In genomic region chr16:24919536-24919935, GRCh38 we compare ENCODE assay signal across 24 cellular contexts.
"Had no signal": no experiment of that assay in that cellular context is flagged by ENCODE, and none has a peak within 500 bp of the region (broad histone marks: within the 10 kb centered on the region; RNA-seq: fewer than 3 reads in every experiment).

No MANE protein-coding gene starts in this region.

- DNase-seq: activated CD4-positive, alpha-beta T cell treated with anti-CD3 and anti-CD28 coated beads, Interleukin-2, amount 50 U/mL, for 48 hours; activated effector memory CD4-positive, alpha-beta T cell treated with Interleukin-2 at 50 U/mL for 16 hours; activated naive CD4-positive, alpha-beta T cell treated with anti-CD3 and anti-CD28 coated beads, Interleukin-2, amount 10 ng/mL, durations not matched to agents 7 days and 5 days; activated naive CD8-positive, alpha-beta T cell treated with anti-CD3 and anti-CD28 coated beads, Interleukin-2, amount 50 U/mL, for 24 hours; activated T-cell treated with anti-CD3 and anti-CD28 coated beads, Interleukin-2, amount 50 U/mL, for 72 hours; body of pancreas; effector CD4-positive, alpha-beta T cell; foreskin keratinocyte; kidney glomerular epithelial cell; left lung; natural killer cell; stimulated activated CD4-positive, alpha-beta T cell treated with anti-CD3 and anti-CD28 coated beads, Interleukin-4, amount 100 ng/mL, for 24 hours; stimulated activated naive CD4-positive, alpha-beta T cell treated with Interleukin-2 at 50 U/mL for 16 hours; WERI-Rb-1 had no signal

- H3K4me1 ChIP-seq: body of pancreas, foreskin keratinocyte, left lung, vagina had no signal

- H3K27ac Mint-ChIP-seq: activated naive CD4-positive, alpha-beta T cell treated with anti-CD3 and anti-CD28 coated beads, Interleukin-2, amount 10 ng/mL, durations not matched to agents 7 days and 5 days; activated naive CD8-positive, alpha-beta T cell treated with anti-CD3 and anti-CD28 coated beads, Interleukin-2, amount 50 U/mL, for 24 hours; activated T-cell treated with anti-CD3 and anti-CD28 coated beads, Interleukin-2, amount 50 U/mL, for 72 hours; dendritic cell treated with granulocyte-macrophage colony-stimulating factor and Interleukin-4, amounts not matched to agents 40 ng/mL and 50 ng/mL, for 4 days; mesothelial cell of epicardium; progenitor cell of endocrine pancreas; T-helper 2 cell treated with Interferon-gamma antibody and Interleukin-4, amounts not matched to agents 5 μg/mL and 100 μg/mL, for 36 hours; type B pancreatic cell had no signal

- H3K4me3 Mint-ChIP-seq: activated naive CD4-positive, alpha-beta T cell treated with anti-CD3 and anti-CD28 coated beads, Interleukin-2, amount 10 ng/mL, durations not matched to agents 7 days and 5 days; activated naive CD8-positive, alpha-beta T cell treated with anti-CD3 and anti-CD28 coated beads, Interleukin-2, amount 50 U/mL, for 24 hours; activated T-cell treated with anti-CD3 and anti-CD28 coated beads, Interleukin-2, amount 50 U/mL, for 72 hours; dendritic cell treated with granulocyte-macrophage colony-stimulating factor and Interleukin-4, amounts not matched to agents 40 ng/mL and 50 ng/mL, for 4 days; mesothelial cell of epicardium; natural killer cell; T-helper 2 cell treated with Interferon-gamma antibody and Interleukin-4, amounts not matched to agents 5 μg/mL and 100 μg/mL, for 36 hours; type B pancreatic cell had no signal

- H3K27me3 ChIP-seq: body of pancreas, foreskin keratinocyte, left lung, vagina had no signal

- H3K27ac ChIP-seq: body of pancreas, foreskin keratinocyte, left lung, thoracic aorta, vagina, WERI-Rb-1 had no signal

- H3K9me3 Mint-ChIP-seq: activated naive CD4-positive, alpha-beta T cell treated with anti-CD3 and anti-CD28 coated beads, Interleukin-2, amount 10 ng/mL, durations not matched to agents 7 days and 5 days; activated naive CD8-positive, alpha-beta T cell treated with anti-CD3 and anti-CD28 coated beads, Interleukin-2, amount 50 U/mL, for 24 hours; dendritic cell treated with granulocyte-macrophage colony-stimulating factor and Interleukin-4, amounts not matched to agents 40 ng/mL and 50 ng/mL, for 4 days; mesothelial cell of epicardium; natural killer cell; T-helper 2 cell treated with Interferon-gamma antibody and Interleukin-4, amounts not matched to agents 5 μg/mL and 100 μg/mL, for 36 hours; type B pancreatic cell had no signal

- H3K4me1 Mint-ChIP-seq: activated naive CD4-positive, alpha-beta T cell treated with anti-CD3 and anti-CD28 coated beads, Interleukin-2, amount 10 ng/mL, durations not matched to agents 7 days and 5 days; mesothelial cell of epicardium had no signal

- H3K4me3 ChIP-seq: body of pancreas, left lung, lung, thoracic aorta, vagina had no signal

- ATAC-seq: activated naive CD8-positive, alpha-beta T cell treated with anti-CD3 and anti-CD28 coated beads, Interleukin-2, amount 50 U/mL, for 24 hours; activated T-cell treated with anti-CD3 and anti-CD28 coated beads, Interleukin-2, amount 50 U/mL, for 72 hours; body of pancreas; foreskin keratinocyte; left lung; natural killer cell had no signal

- H3K36me3 Mint-ChIP-seq: natural killer cell had no signal

- H3K27me3 Mint-ChIP-seq: activated naive CD4-positive, alpha-beta T cell treated with anti-CD3 and anti-CD28 coated beads, Interleukin-2, amount 10 ng/mL, durations not matched to agents 7 days and 5 days; activated naive CD8-positive, alpha-beta T cell treated with anti-CD3 and anti-CD28 coated beads, Interleukin-2, amount 50 U/mL, for 24 hours; dendritic cell treated with granulocyte-macrophage colony-stimulating factor and Interleukin-4, amounts not matched to agents 40 ng/mL and 50 ng/mL, for 4 days; progenitor cell of endocrine pancreas; type B pancreatic cell had no signal

- H3K9me3 ChIP-seq: body of pancreas, left lung, thoracic aorta, vagina had no signal

- FAIRE-seq: endometrium, TTC549 had no signal
